10 cellular contexts compared by ENCODE assay signal in genomic region chr18:46711444-46711863, GRCh38. TPM values are rescaled to one million over a fixed set of nuclear protein-coding genes. Genes with fewer than 3 reads are reported as not detected.
DNase-seq lines count a peak whose midpoint lies in the region; ATAC-seq, FAIRE-seq and TF ChIP-seq lines count a peak whose summit lies in the region.
"Had no signal": no experiment of that assay in that cellular context is flagged by ENCODE, and none has a peak within 500 bp of the region (broad histone marks: within the 10 kb centered on the region; RNA-seq: fewer than 3 reads in every experiment).

No MANE protein-coding gene starts in this region.

- H3K27ac ChIP-seq in mesenchymal stem cell (ENCODE audit: low read length, poor library complexity, severe bottlenecking) (no peak overlapping the region), suprapubic skin (no peak overlapping the region)

- peak overlapping the region; percentile 46 to 75 for H3K4ac ChIP-seq in mesenchymal stem cell (ENCODE audit: low read depth in 1 of 2, low read length in 2 of 2)

- no peaks in the 10 kb centered on the region for H3K9me3 ChIP-seq in mesenchymal stem cell (ENCODE audit: control insufficient read depth, low read length)
- no peaks in the 10 kb centered on the region for H3K9me3 ChIP-seq in suprapubic skin

- H2BK12ac ChIP-seq in mesenchymal stem cell (ENCODE audit: low read length in 2 of 2): peak overlapping the region; percentile 28 to 95

- peak overlapping the region; percentile 95 for H4K8ac ChIP-seq in mesenchymal stem cell (ENCODE audit: low read length)

- FAIRE-seq in urothelium cell line (lab: Jason Lieb, UNC): no peak

- no peak overlapping the region for H3K14ac ChIP-seq in mesenchymal stem cell (ENCODE audit: low read length in 2 of 2)

- H3K79me1 ChIP-seq in mesenchymal stem cell (replicated peaks; ENCODE audit: low read length, poor library complexity, severe bottlenecking): no peaks in the 10 kb centered on the region

- TF ChIP-seq EP300 in suprapubic skin (IDR thresholded peaks at IDR 0.05): no peak

- H2BK15ac ChIP-seq in mesenchymal stem cell (ENCODE audit: low read depth, poor library complexity, severe bottlenecking): peak overlapping the region; percentile 91

- DNase-seq in RPMI7951 (ENCODE audit: low read depth) (peak; percentile 36), mesenchymal stem cell (peak; percentile 63), NCI-H446 (lab: John Stamatoyannopoulos, UW) (no peak), urothelium cell line (ENCODE audit: low spot score) (no peak), NCI-H1930 (lab: John Stamatoyannopoulos, UW) (no peak), suprapubic skin (ENCODE audit: low spot score in 2 of 2) (no peak)
- DNase-seq: activated CD4-positive, alpha-beta T cell treated with anti-CD3 and anti-CD28 coated beads for 36 hours; endodermal cell had no signal

- WGBS in mesenchymal stem cell: 12% methylated on average over 10 of the region's 11 CpGs
- WGBS in suprapubic skin: 34% methylated on average over 5 of the region's 11 CpGs

- H2BK120ac ChIP-seq in mesenchymal stem cell (ENCODE audit: low read depth, low read length): peak overlapping the region; percentile 35

- H3K4me1 ChIP-seq in mesenchymal stem cell (ENCODE audit: control insufficient read depth, insufficient read depth, low read depth, low read length) (no peaks in the 10 kb centered on the region), suprapubic skin (no peaks in the 10 kb centered on the region)

- no peak for TF ChIP-seq POLR2A in suprapubic skin (IDR thresholded peaks at IDR 0.05)

- no peak overlapping the region for H3K9ac ChIP-seq in mesenchymal stem cell (ENCODE audit: low read length)

- H2AK5ac ChIP-seq in mesenchymal stem cell (ENCODE audit: low read length, severe bottlenecking): no peak overlapping the region

- H3K23ac ChIP-seq in mesenchymal stem cell (ENCODE audit: low read length in 2 of 2): no peak overlapping the region

- no peak overlapping the region for H2BK5ac ChIP-seq in mesenchymal stem cell (ENCODE audit: low read depth, low read length, poor library complexity, severe bottlenecking)

- H3K36me3 ChIP-seq in mesenchymal stem cell (ENCODE audit: control insufficient read depth in 1 of 2, insufficient read depth in 2 of 2, low read depth in 1 of 2, low read length in 2 of 2): no peaks in the 10 kb centered on the region
- no peaks in the 10 kb centered on the region for H3K36me3 ChIP-seq in suprapubic skin

- H3K4me2 ChIP-seq in mesenchymal stem cell (ENCODE audit: low read length, poor library complexity, severe bottlenecking): no peak overlapping the region

- H3K4me3 ChIP-seq in mesenchymal stem cell (ENCODE audit: insufficient read depth in 1 of 2, low read depth in 1 of 2, low read length in 2 of 2) (no peak overlapping the region), suprapubic skin (no peak overlapping the region)

- peak; percentile 91 for ATAC-seq in GM18502 (IDR thresholded peaks at IDR 0.05; ENCODE audit: poor library complexity, unreplicated experiment)
- ATAC-seq in HG02642 (IDR thresholded peaks at IDR 0.05; ENCODE audit: poor library complexity, unreplicated experiment): peak; percentile 57
- ATAC-seq: activated CD4-positive, alpha-beta T cell treated with anti-CD3 and anti-CD28 coated beads for 36 hours had no signal

- H3K18ac ChIP-seq in mesenchymal stem cell (ENCODE audit: low read depth in 1 of 2, low read length in 2 of 2): peak overlapping the region; percentile 72 to 94

- H4K91ac ChIP-seq in mesenchymal stem cell (ENCODE audit: low read length): peak overlapping the region; percentile 67

- H3K27me3 ChIP-seq in mesenchymal stem cell (ENCODE audit: control insufficient read depth in 1 of 2, insufficient read depth in 1 of 2, low read length in 2 of 2) (peaks cover 14 to 26% of the 10 kb centered on the region in 2 experiments), suprapubic skin (no peaks in the 10 kb centered on the region)

- no peak overlapping the region for H2AFZ ChIP-seq in mesenchymal stem cell (ENCODE audit: low read depth, low read length)

- no peak for TF ChIP-seq CTCF in suprapubic skin (IDR thresholded peaks at IDR 0.05)

RNA-seq across cellular contexts. Expression of gene ST8SIA5, which starts 45.4 kb away (rescaled TPM):
- total RNA-seq in RPMI7951 (2014; rRNA removed; shearing (Covaris generic)): 11.8 and 12.6 TPM in 2 replicates
- 0.62 TPM for polyA plus RNA-seq in mesenchymal stem cell (2013, experiment 1 of 2)
- polyA plus RNA-seq in mesenchymal stem cell (2013, experiment 2 of 2): 0.66 TPM
- not detected for total RNA-seq in suprapubic skin
- total RNA-seq: activated CD4-positive, alpha-beta T cell treated with anti-CD3 and anti-CD28 coated beads for 36 hours had no signal

RNA-seq across cellular contexts. Expression of gene LOXHD1, which starts 54.4 kb away (rescaled TPM):
- not detected in 2 replicates for total RNA-seq in RPMI7951 (2014; rRNA removed; shearing (Covaris generic))
- polyA plus RNA-seq in mesenchymal stem cell (2013, experiment 1 of 2): not detected
- polyA plus RNA-seq in mesenchymal stem cell (2013, experiment 2 of 2): not detected
- total RNA-seq in suprapubic skin: under 1 TPM in 3 of 4 donors, not detected in 1; 0.16 to 0.30 (median 0.18) TPM

Comparison
In these comparisons a context has a peak if more than half of its experiments do, and no peak if none do; other contexts are left out.
1. DNase-seq: peak in RPMI7951 (single experiment) and mesenchymal stem cell (single experiment); none in NCI-H446 (0 of 2), urothelium cell line (single experiment), NCI-H1930 (0 of 2) and suprapubic skin (0 of 2).
2. RNA of gene ST8SIA5, which starts 45.4 kb away (total RNA-seq): 11.8 to 12.6 TPM in RPMI7951; not detected in suprapubic skin; every median in the first group is over 10 times any median in the second.